Comparison of ENCODE assay signal across 28 cellular contexts in genomic region chr4:154315741-154316140, GRCh38.
"Had no signal": no experiment of that assay in that cellular context is flagged by ENCODE, and none has a peak within 500 bp of the region (broad histone marks: within the 10 kb centered on the region; RNA-seq: fewer than 3 reads in every experiment).

No MANE protein-coding gene starts in this region.

- ATAC-seq: effector memory CD8-positive, alpha-beta T cell; esophagus mucosa; foreskin keratinocyte; gastrocnemius medialis; gastroesophageal sphincter; heart left ventricle; heart right ventricle had no signal

- DNase-seq: colonic mucosa; cortex of kidney; dermis blood vessel endothelial cell; dorsolateral prefrontal cortex; effector CD4-positive, alpha-beta T cell; effector CD8-positive, alpha-beta T cell; effector memory CD4-positive, alpha-beta T cell; effector memory CD8-positive, alpha-beta T cell; endodermal cell; erythroblast; esophagus squamous epithelium; foreskin fibroblast; foreskin keratinocyte; foreskin melanocyte; gastrocnemius medialis; glutamatergic neuron; head of caudate nucleus; heart left ventricle; heart right ventricle had no signal

- H3K4me1 ChIP-seq: colonic mucosa, esophagus muscularis mucosa, esophagus squamous epithelium, foreskin keratinocyte, gastrocnemius medialis, gastroesophageal sphincter, heart left ventricle, heart right ventricle had no signal

- H3K9me3 ChIP-seq: colonic mucosa had no signal

- H3K27ac ChIP-seq: colonic mucosa, coronary artery, dorsolateral prefrontal cortex, epithelial cell of prostate, esophagus muscularis mucosa, esophagus squamous epithelium, foreskin keratinocyte, gastrocnemius medialis, gastroesophageal sphincter, heart left ventricle, heart right ventricle had no signal

- H3K4me3 ChIP-seq: colonic mucosa, coronary artery, dorsolateral prefrontal cortex, esophagus muscularis mucosa, esophagus squamous epithelium, gastrocnemius medialis, gastroesophageal sphincter, heart left ventricle, heart right ventricle had no signal

- H3K36me3 ChIP-seq: colonic mucosa, esophagus muscularis mucosa, esophagus squamous epithelium, gastrocnemius medialis, gastroesophageal sphincter, heart left ventricle, heart right ventricle had no signal

- FAIRE-seq: colon, endometrium, endothelial cell of umbilical vein, frontal cortex had no signal

- H3K27me3 ChIP-seq: colonic mucosa, esophagus muscularis mucosa, esophagus squamous epithelium, foreskin keratinocyte, gastrocnemius medialis, gastroesophageal sphincter, heart left ventricle had no signal
